21 cellular contexts compared by ENCODE assay signal in genomic region chr6:166849762-166850181, GRCh38.
DNase-seq lines count a peak whose midpoint lies in the region; ATAC-seq and TF ChIP-seq lines count a peak whose summit lies in the region.
"Had no signal": no experiment of that assay in that cellular context is flagged by ENCODE, and none has a peak within 500 bp of the region (broad histone marks: within the 10 kb centered on the region; RNA-seq: fewer than 3 reads in every experiment).

No MANE protein-coding gene starts in this region.

- H3K27ac ChIP-seq in esophagus muscularis mucosa (replicated peaks in 1 of 4) = no peak overlapping the region
- H3K27ac ChIP-seq: left lung, parathyroid adenoma, skin epidermis, tibial nerve had no signal

- intact Hi-C loops in esophagus muscularis mucosa (cut with DNase I) = no loop called here

- no peaks in the 10 kb centered on the region for H3K36me3 ChIP-seq in esophagus muscularis mucosa
- H3K36me3 ChIP-seq: left lung, tibial nerve had no signal

- H3K4me3 ChIP-seq in AG09309 (ENCODE audit: control insufficient read depth, low read depth, low read length) (no peak overlapping the region), esophagus muscularis mucosa (no peak overlapping the region)
- H3K4me3 ChIP-seq: left lung, skin epidermis, tibial nerve had no signal

- no peak for TF ChIP-seq CTCF in AG09309 (IDR thresholded peaks at IDR 0.05; ENCODE audit: control insufficient read depth, insufficient read depth, low read depth, low read length, missing control alignments)
- no peak for TF ChIP-seq CTCF in esophagus muscularis mucosa (IDR thresholded peaks at IDR 0.05)

- 95% methylated on average over 15 of the region's 15 CpGs for WGBS in esophagus muscularis mucosa

- no peak for TF ChIP-seq EP300 in esophagus muscularis mucosa (IDR thresholded peaks at IDR 0.05)

- H3K9me3 Mint-ChIP-seq in activated naive CD4-positive, alpha-beta T cell treated with anti-CD3 and anti-CD28 coated beads, Interleukin-2, amount 50 U/mL, for 72 hours = peaks cover 8 to 23% of the 10 kb centered on the region in 2 donors
- H3K9me3 Mint-ChIP-seq: activated T-helper 2 cell treated with anti-CD3 and anti-CD28 coated beads, Interferon-gamma antibody, Interleukin-2, Interleukin-4, amounts not matched to agents 10 μg/mL and 5 μg/mL and 100 μg/mL, durations not matched to agents 14 hours and 24 hours and 36 hours; T-helper 1 cell treated with Interleukin-12 subunit alpha and Interleukin-12 subunit beta and Interleukin-4 antibody, amounts not matched to agents 30 μg/mL and 1 μg/mL, for 36 hours had no signal

- peak; percentile 83 for ATAC-seq in GM21360 (IDR thresholded peaks at IDR 0.05; ENCODE audit: unreplicated experiment)
- peak; percentile 56 for ATAC-seq in HG02798 (IDR thresholded peaks at IDR 0.05; ENCODE audit: poor library complexity, unreplicated experiment)
- no peak for ATAC-seq in activated naive CD4-positive, alpha-beta T cell treated with anti-CD3 and anti-CD28 coated beads, Interleukin-2, amount 50 U/mL, for 72 hours
- ATAC-seq: left lung had no signal

- no peaks in the 10 kb centered on the region for H3K27me3 ChIP-seq in esophagus muscularis mucosa
- H3K27me3 ChIP-seq: left lung, tibial nerve had no signal

- H3K36me3 Mint-ChIP-seq in activated naive CD4-positive, alpha-beta T cell treated with anti-CD3 and anti-CD28 coated beads, Interleukin-2, amount 50 U/mL, for 72 hours = peaks cover 7 to 28% of the 10 kb centered on the region in 2 donors

- no peak overlapping the region for H3K27ac Mint-ChIP-seq in activated naive CD4-positive, alpha-beta T cell treated with anti-CD3 and anti-CD28 coated beads, Interleukin-2, amount 50 U/mL, for 72 hours
- H3K27ac Mint-ChIP-seq: activated T-helper 2 cell treated with anti-CD3 and anti-CD28 coated beads, Interferon-gamma antibody, Interleukin-2, Interleukin-4, amounts not matched to agents 10 μg/mL and 5 μg/mL and 100 μg/mL, durations not matched to agents 14 hours and 24 hours and 36 hours; T-helper 1 cell treated with Interleukin-12 subunit alpha and Interleukin-12 subunit beta and Interleukin-4 antibody, amounts not matched to agents 30 μg/mL and 1 μg/mL, for 36 hours had no signal

- no peak for TF ChIP-seq POLR2A in esophagus muscularis mucosa (IDR thresholded peaks at IDR 0.05; ENCODE audit: low read depth)

- DNase-seq in AG09309 (ENCODE audit: low read depth) = peak; percentile 11
- DNase-seq in esophagus muscularis mucosa (ENCODE audit: extremely low spot score) = peak; percentile 72
- no peak for DNase-seq in SKM-1 treated with dmso at 0.1 percent for 144 hours (lab: John Stamatoyannopoulos, UW; ENCODE audit: unreplicated experiment)
- no peak for DNase-seq in activated naive CD4-positive, alpha-beta T cell treated with anti-CD3 and anti-CD28 coated beads, Interleukin-2, amount 50 U/mL, for 72 hours (ENCODE audit: low spot score in 2 of 2)
- no peak for DNase-seq in GM19240 (ENCODE audit: insufficient read length, low spot score)
- DNase-seq in cerebellar nuclear complex (lab: John Stamatoyannopoulos, UW) = no peak
- DNase-seq: activated CD4-positive, CD25-positive, alpha-beta regulatory T cell; central memory CD4-positive, alpha-beta T cell; DMS53; effector CD8-positive, alpha-beta T cell; left lung; NCI-H1694; NCI-H446 treated with DMSO at 0.1 percent for 48 hours; SHP77 had no signal

- H3K9me3 ChIP-seq in esophagus muscularis mucosa = peaks cover 0 to 9% (median 4%) of the 10 kb centered on the region in 4 donors
- H3K9me3 ChIP-seq: left lung had no signal

- no peaks in the 10 kb centered on the region for H3K4me1 ChIP-seq in esophagus muscularis mucosa
- H3K4me1 ChIP-seq: left lung, parathyroid adenoma, tibial nerve had no signal

Comparison
In these comparisons a context has a peak if more than half of its experiments do, and no peak if none do; other contexts are left out.
1. DNase-seq: peak in AG09309 (single experiment) and esophagus muscularis mucosa (single experiment); none in SKM-1 treated with dmso at 0.1 percent for 144 hours (single experiment), activated naive CD4-positive, alpha-beta T cell treated with anti-CD3 and anti-CD28 coated beads, Interleukin-2, amount 50 U/mL, for 72 hours (0 of 2), GM19240 (single experiment) and cerebellar nuclear complex (0 of 2).
2. ATAC-seq: peak in GM21360 (single experiment) and HG02798 (single experiment); none in activated naive CD4-positive, alpha-beta T cell treated with anti-CD3 and anti-CD28 coated beads, Interleukin-2, amount 50 U/mL, for 72 hours (0 of 2).